In genomic region chr11:67310246-67311050, GRCh38 we compare ENCODE assay signal across 17 cellular contexts. TPM values are rescaled to one million over a fixed set of nuclear protein-coding genes. Genes with fewer than 3 reads are reported as not detected.
A peak's percentile ranks its signal among the peaks of the same experiment; 100 is the strongest.
DNase-seq lines count a peak whose midpoint lies in the region; ATAC-seq and TF ChIP-seq lines count a peak whose summit lies in the region.
"Had no signal": no experiment of that assay in that cellular context is flagged by ENCODE, and none has a peak within 500 bp of the region (broad histone marks: within the 10 kb centered on the region; RNA-seq: fewer than 3 reads in every experiment).

No MANE protein-coding gene starts in this region.

- no peaks in the 10 kb centered on the region for H3K9me2 ChIP-seq in GM23248 (ENCODE audit: insufficient read depth)

- H3K9ac ChIP-seq in BLaER1 treated with 17β-estradiol and CSF1 and Interleukin-3, amounts not matched to agents 10 nM and 100 nM, result peak overlapping the region in 7 of 11 experiments; percentile 4 to 42 (median 18); a peak in 1 of 22 replicates
- no peak overlapping the region for H3K9ac ChIP-seq in GM23248

- peaks cover 12 to 63% (median 37%) of the 10 kb centered on the region in 10 experiments for H3K4me1 ChIP-seq in BLaER1 treated with 17β-estradiol and CSF1 and Interleukin-3, amounts not matched to agents 10 nM and 100 nM
- H3K4me1 ChIP-seq in prostate gland (replicated peaks) (peaks cover 9% of the 10 kb centered on the region), lower lobe of right lung (peaks cover 16% of the 10 kb centered on the region), GM23248 (ENCODE audit: insufficient read depth) (no peaks in the 10 kb centered on the region)
- H3K4me1 ChIP-seq: psoas muscle had no signal

- no peaks in the 10 kb centered on the region for H3K79me2 ChIP-seq in GM23248 (ENCODE audit: insufficient read depth)

- no peaks in the 10 kb centered on the region for H3K9me3 ChIP-seq in BLaER1 treated with 17β-estradiol and CSF1 and Interleukin-3, amounts not matched to agents 10 nM and 100 nM (replicated peaks in 1 of 11)
- H3K9me3 ChIP-seq in prostate gland, result no peaks in the 10 kb centered on the region
- no peaks in the 10 kb centered on the region for H3K9me3 ChIP-seq in lower lobe of right lung
- H3K9me3 ChIP-seq in MG63, result no peaks in the 10 kb centered on the region
- H3K9me3 ChIP-seq in GM23248 (ENCODE audit: low read depth), result no peaks in the 10 kb centered on the region
- H3K9me3 ChIP-seq: gastroesophageal sphincter, psoas muscle had no signal

- WGBS in prostate gland, result 70% methylated on average over 19 of the region's 19 CpGs
- WGBS in GM23248 (ENCODE audit: low coverage in 1 of 2, low lambda C conversion rate in 2 of 2, missing lambda C conversion rate in 2 of 2), 2 experiments, result 89 to 91% methylated on average over 13 to 18 of the region's 19 CpGs

- no peak overlapping the region; a peak in 2 of 22 replicates for H3K4me2 ChIP-seq in BLaER1 treated with 17β-estradiol and CSF1 and Interleukin-3, amounts not matched to agents 10 nM and 100 nM
- no peak overlapping the region for H3K4me2 ChIP-seq in GM23248 (ENCODE audit: unreplicated experiment)

- H2AFZ ChIP-seq in GM23248, result no peak overlapping the region

- no peaks in the 10 kb centered on the region for H3K27me3 ChIP-seq in BLaER1 treated with 17β-estradiol and CSF1 and Interleukin-3, amounts not matched to agents 10 nM and 100 nM
- H3K27me3 ChIP-seq in prostate gland (replicated peaks; ENCODE audit: insufficient read depth), result no peaks in the 10 kb centered on the region
- H3K27me3 ChIP-seq in lower lobe of right lung (ENCODE audit: low read depth), result no peaks in the 10 kb centered on the region
- H3K27me3 ChIP-seq in MG63, result no peaks in the 10 kb centered on the region
- no peaks in the 10 kb centered on the region for H3K27me3 ChIP-seq in GM23248 (replicated peaks; ENCODE audit: insufficient read depth)
- H3K27me3 ChIP-seq: gastroesophageal sphincter had no signal

- TF ChIP-seq CTCF in epithelial cell of esophagus (IDR thresholded peaks at IDR 0.05; ENCODE audit: insufficient read depth, low read depth, low read length, missing control alignments), result no peak
- no peak for TF ChIP-seq CTCF in prostate gland (IDR thresholded peaks at IDR 0.05)
- no peak for TF ChIP-seq CTCF in lower lobe of right lung (IDR thresholded peaks at IDR 0.05)

- H3K4me3 ChIP-seq in BLaER1 treated with 17β-estradiol and CSF1 and Interleukin-3, amounts not matched to agents 10 nM and 100 nM, result no peak overlapping the region
- H3K4me3 ChIP-seq in epithelial cell of esophagus (ENCODE audit: low read length) (no peak overlapping the region), prostate gland (no peak overlapping the region), lower lobe of right lung (no peak overlapping the region), MG63 (no peak overlapping the region), GM23248 (no peak overlapping the region)
- H3K4me3 ChIP-seq: gastroesophageal sphincter, psoas muscle had no signal

- in situ Hi-C loops in GM23248 (cut with MboI), result no loop called here

- intact Hi-C loops in prostate gland (cut with DNase I), result no loop called here
- intact Hi-C loops in lower lobe of right lung (cut with DNase I), result loop anchor here (10.0 kb wide), 1 partner anchor 46 kb away; the partner anchor contains the start of gene GRK2

- TF ChIP-seq POLR2A in prostate gland (IDR thresholded peaks at IDR 0.05), result peak; percentile 12

- peaks cover 53 to 82% (median 60%) of the 10 kb centered on the region in 11 experiments for H3K36me3 ChIP-seq in BLaER1 treated with 17β-estradiol and CSF1 and Interleukin-3, amounts not matched to agents 10 nM and 100 nM
- peaks cover 4 to 27% of the 10 kb centered on the region in 2 donors for H3K36me3 ChIP-seq in prostate gland
- H3K36me3 ChIP-seq in lower lobe of right lung, result peaks cover 50% of the 10 kb centered on the region
- H3K36me3 ChIP-seq in MG63, result no peaks in the 10 kb centered on the region
- H3K36me3 ChIP-seq in GM23248 (ENCODE audit: low read depth), result no peaks in the 10 kb centered on the region

- peak overlapping the region in 2 of 11 experiments; percentile 37 to 55; a peak in 4 of 22 replicates for H3K27ac ChIP-seq in BLaER1 treated with 17β-estradiol and CSF1 and Interleukin-3, amounts not matched to agents 10 nM and 100 nM
- H3K27ac ChIP-seq in prostate gland, result peak overlapping the region; percentile 85 to 91
- no peak overlapping the region for H3K27ac ChIP-seq in caudate nucleus (ENCODE audit: low read depth, low read length)
- H3K27ac ChIP-seq in lower lobe of right lung, result no peak overlapping the region
- no peak overlapping the region for H3K27ac ChIP-seq in GM23248
- H3K27ac ChIP-seq: gastroesophageal sphincter, psoas muscle had no signal

- ATAC-seq in lower lobe of right lung, result no peak
- ATAC-seq: activated CD8-positive, alpha-beta T cell treated with anti-CD3 and anti-CD28 coated beads, Interleukin-2, amount 10 ng/mL, durations not matched to agents 7 days and 5 days; activated T-cell treated with anti-CD3 and anti-CD28 coated beads, Interleukin-2, amount 50 U/mL, for 4 hours; gastroesophageal sphincter; psoas muscle had no signal

- peaks cover 0 to 68% (median 14%) of the 10 kb centered on the region in 11 experiments; a peak in 10 of 22 replicates for H4K20me1 ChIP-seq in BLaER1 treated with 17β-estradiol and CSF1 and Interleukin-3, amounts not matched to agents 10 nM and 100 nM
- no peaks in the 10 kb centered on the region for H4K20me1 ChIP-seq in GM23248 (ENCODE audit: insufficient read depth)

- DNase-seq in HT-29 (ENCODE audit: low spot score) (peak; percentile 22), epithelial cell of esophagus (ENCODE audit: low read depth) (peak; percentile 76), prostate gland (ENCODE audit: low spot score) (no peak), caudate nucleus (lab: John Stamatoyannopoulos, UW) (no peak), lower lobe of right lung (no peak), MG63 (no peak), GM23248 (no peak)
- DNase-seq: activated CD8-positive, alpha-beta T cell treated with anti-CD3 and anti-CD28 coated beads, Interleukin-2, amount 10 ng/mL, durations not matched to agents 7 days and 5 days; activated T-cell treated with anti-CD3 and anti-CD28 coated beads, Interleukin-2, amount 50 U/mL, for 4 hours; kidney glomerular epithelial cell; NCI-H1417; NCI-H2171; NCI-H526; psoas muscle; SHP77 had no signal

- no peaks in the 10 kb centered on the region for H3F3A ChIP-seq in GM23248 (ENCODE audit: insufficient read depth)

RNA-seq across cellular contexts. Expression of gene SSH3, which starts 7.1 kb away (rescaled TPM):
- total RNA-seq in HT-29 (2014; rRNA removed; shearing (Covaris generic)), result 180 TPM in 2 replicates
- total RNA-seq in prostate gland (100 to 1,000 TPM in 1 of 2 donors, 10 to 100 TPM in 1; 70.9 to 101 TPM), lower lobe of right lung (37.7 TPM)
- total RNA-seq in MG63 (2014; rRNA removed; shearing (Covaris generic); ENCODE audit: low replicate concordance), result 3.8 and 5.1 TPM in 2 replicates
- 20.1 and 41.6 TPM in 2 replicates for total RNA-seq in GM23248 (2014; rRNA removed; shearing (Covaris generic))
- polyA plus RNA-seq in GM23248 (2016; fragmentation: Nextera tagmentation; extraction: Ambion mirVana), result 25.2 and 26.4 TPM in 2 replicates

RNA-seq across cellular contexts. Expression of gene ANKRD13D, which starts 21.3 kb away (rescaled TPM):
- total RNA-seq in HT-29 (2014; rRNA removed; shearing (Covaris generic)), result 100 and 107 TPM in 2 replicates
- total RNA-seq in prostate gland (10 to 100 TPM; 35.9 to 75.3 TPM), lower lobe of right lung (66.9 TPM)
- 17.2 and 25.8 TPM in 2 replicates for total RNA-seq in MG63 (2014; rRNA removed; shearing (Covaris generic); ENCODE audit: low replicate concordance)
- total RNA-seq in GM23248 (2014; rRNA removed; shearing (Covaris generic)), result 27.6 and 42.9 TPM in 2 replicates
- 13.4 and 16.4 TPM in 2 replicates for polyA plus RNA-seq in GM23248 (2016; fragmentation: Nextera tagmentation; extraction: Ambion mirVana)

RNA-seq across cellular contexts. Expression of gene POLD4, which starts 42.9 kb away (rescaled TPM):
- total RNA-seq in HT-29 (2014; rRNA removed; shearing (Covaris generic)), result 137 and 138 TPM in 2 replicates
- total RNA-seq in prostate gland (100 to 1,000 TPM in 1 of 2 donors, 10 to 100 TPM in 1; 95.1 to 145 TPM), lower lobe of right lung (86.6 TPM)
- total RNA-seq in MG63 (2014; rRNA removed; shearing (Covaris generic); ENCODE audit: low replicate concordance), result 17.3 and 40.1 TPM in 2 replicates
- 86.6 and 109 TPM in 2 replicates for total RNA-seq in GM23248 (2014; rRNA removed; shearing (Covaris generic))
- 121 and 136 TPM in 2 replicates for polyA plus RNA-seq in GM23248 (2016; fragmentation: Nextera tagmentation; extraction: Ambion mirVana)

RNA-seq across cellular contexts. Expression of gene GRK2, which starts 44.2 kb away (rescaled TPM):
- 270 and 294 TPM in 2 replicates for total RNA-seq in HT-29 (2014; rRNA removed; shearing (Covaris generic))
- total RNA-seq in prostate gland (100 to 1,000 TPM; 102 to 111 TPM), lower lobe of right lung (101 TPM)
- total RNA-seq in MG63 (2014; rRNA removed; shearing (Covaris generic); ENCODE audit: low replicate concordance), result 24.2 and 31.8 TPM in 2 replicates
- total RNA-seq in GM23248 (2014; rRNA removed; shearing (Covaris generic)), result 43.0 and 54.9 TPM in 2 replicates
- polyA plus RNA-seq in GM23248 (2016; fragmentation: Nextera tagmentation; extraction: Ambion mirVana), result 6.0 and 7.8 TPM in 2 replicates

Comparison
In these comparisons a context has a peak if more than half of its experiments do, and no peak if none do; other contexts are left out.
1. H3K27ac ChIP-seq: peak in prostate gland (2 of 2); none in caudate nucleus (single experiment), lower lobe of right lung (single experiment) and GM23248 (single experiment).
2. DNase-seq: peak in HT-29 (single experiment) and epithelial cell of esophagus (single experiment); none in prostate gland (single experiment), caudate nucleus (0 of 61), lower lobe of right lung (single experiment), MG63 (single experiment) and GM23248 (single experiment).